Comparison of ENCODE assay signal across 1 cellular context in genomic region chr14:65228436-65228835, GRCh38.
A peak's percentile ranks its signal among the peaks of the same experiment; 100 is the strongest.
TF ChIP-seq lines count a peak whose summit lies in the region.

No MANE protein-coding gene starts in this region.

TF ChIP-seq in GM12878, 131 proteins besides CTCF, POLR2A, EP300 and RAD21 (continued from another document):
- TF ChIP-seq, protein P1, sequence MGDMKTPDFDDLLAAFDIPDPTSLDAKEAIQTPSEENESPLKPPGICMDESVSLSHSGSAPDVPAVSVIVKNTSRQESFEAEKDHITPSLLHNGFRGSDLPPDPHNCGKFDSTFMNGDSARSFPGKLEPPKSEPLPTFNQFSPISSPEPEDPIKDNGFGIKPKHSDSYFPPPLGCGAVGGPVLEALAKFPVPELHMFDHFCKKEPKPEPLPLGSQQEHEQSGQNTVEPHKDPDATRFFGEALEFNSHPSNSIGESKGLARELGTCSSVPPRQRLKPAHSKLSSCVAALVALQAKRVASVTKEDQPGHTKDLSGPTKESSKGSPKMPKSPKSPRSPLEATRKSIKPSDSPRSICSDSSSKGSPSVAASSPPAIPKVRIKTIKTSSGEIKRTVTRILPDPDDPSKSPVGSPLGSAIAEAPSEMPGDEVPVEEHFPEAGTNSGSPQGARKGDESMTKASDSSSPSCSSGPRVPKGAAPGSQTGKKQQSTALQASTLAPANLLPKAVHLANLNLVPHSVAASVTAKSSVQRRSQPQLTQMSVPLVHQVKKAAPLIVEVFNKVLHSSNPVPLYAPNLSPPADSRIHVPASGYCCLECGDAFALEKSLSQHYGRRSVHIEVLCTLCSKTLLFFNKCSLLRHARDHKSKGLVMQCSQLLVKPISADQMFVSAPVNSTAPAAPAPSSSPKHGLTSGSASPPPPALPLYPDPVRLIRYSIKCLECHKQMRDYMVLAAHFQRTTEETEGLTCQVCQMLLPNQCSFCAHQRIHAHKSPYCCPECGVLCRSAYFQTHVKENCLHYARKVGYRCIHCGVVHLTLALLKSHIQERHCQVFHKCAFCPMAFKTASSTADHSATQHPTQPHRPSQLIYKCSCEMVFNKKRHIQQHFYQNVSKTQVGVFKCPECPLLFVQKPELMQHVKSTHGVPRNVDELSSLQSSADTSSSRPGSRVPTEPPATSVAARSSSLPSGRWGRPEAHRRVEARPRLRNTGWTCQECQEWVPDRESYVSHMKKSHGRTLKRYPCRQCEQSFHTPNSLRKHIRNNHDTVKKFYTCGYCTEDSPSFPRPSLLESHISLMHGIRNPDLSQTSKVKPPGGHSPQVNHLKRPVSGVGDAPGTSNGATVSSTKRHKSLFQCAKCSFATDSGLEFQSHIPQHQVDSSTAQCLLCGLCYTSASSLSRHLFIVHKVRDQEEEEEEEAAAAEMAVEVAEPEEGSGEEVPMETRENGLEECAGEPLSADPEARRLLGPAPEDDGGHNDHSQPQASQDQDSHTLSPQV (IDR thresholded peaks at IDR 0.05): no peak
- TF ChIP-seq TCF3 (IDR thresholded peaks at IDR 0.05; ENCODE audit: borderline replicate concordance, insufficient read depth, low read depth, low read length): peak; percentile 73; the same call in 1 of the 2 replicates
- TF ChIP-seq DPF2 (IDR thresholded peaks at IDR 0.05): peak; percentile 85
- TF ChIP-seq CEBPB (IDR thresholded peaks at IDR 0.05; ENCODE audit: borderline replicate concordance in 1 of 2, low read depth in 2 of 2, low read length in 2 of 2): 0 out of 4 replicates have a peak, but pooled peaks of 1 of the 2 experiments have one; percentile 67
- no peak for TF ChIP-seq CEBPZ (IDR thresholded peaks at IDR 0.05; ENCODE audit: low read depth, low read length)
- TF ChIP-seq ZNF217 (IDR thresholded peaks at IDR 0.05): peak; percentile 90; the same call in 1 of the 2 replicates
- TF ChIP-seq MTA3 (IDR thresholded peaks at IDR 0.05; ENCODE audit: borderline replicate concordance, low read length): peak; percentile 94; the same call in 1 of the 2 replicates
- peak; percentile 96; the same call in 1 of the 2 replicates for TF ChIP-seq RCOR1 (conservative IDR thresholded peaks at IDR 0.05; ENCODE audit: low read depth, low read length)
- 0 out of 2 replicates have a peak, but pooled peaks have one; percentile 52 for TF ChIP-seq ZNF24 (IDR thresholded peaks at IDR 0.05)
- TF ChIP-seq CHD2 (IDR thresholded peaks at IDR 0.05; ENCODE audit: borderline replicate concordance, low read depth, low read length): 0 out of 2 replicates have a peak, but pooled peaks have one; percentile 48
